ENCODE assay signal across 1 cellular context in genomic region chr3:194750409-194750808, GRCh38.
TF ChIP-seq lines count a peak whose summit lies in the region.

No MANE protein-coding gene starts in this region.

TF ChIP-seq in WTC11, 78 proteins besides CTCF, POLR2A, EP300 and RAD21 (continued from another document):
- TF ChIP-seq, protein P1, sequence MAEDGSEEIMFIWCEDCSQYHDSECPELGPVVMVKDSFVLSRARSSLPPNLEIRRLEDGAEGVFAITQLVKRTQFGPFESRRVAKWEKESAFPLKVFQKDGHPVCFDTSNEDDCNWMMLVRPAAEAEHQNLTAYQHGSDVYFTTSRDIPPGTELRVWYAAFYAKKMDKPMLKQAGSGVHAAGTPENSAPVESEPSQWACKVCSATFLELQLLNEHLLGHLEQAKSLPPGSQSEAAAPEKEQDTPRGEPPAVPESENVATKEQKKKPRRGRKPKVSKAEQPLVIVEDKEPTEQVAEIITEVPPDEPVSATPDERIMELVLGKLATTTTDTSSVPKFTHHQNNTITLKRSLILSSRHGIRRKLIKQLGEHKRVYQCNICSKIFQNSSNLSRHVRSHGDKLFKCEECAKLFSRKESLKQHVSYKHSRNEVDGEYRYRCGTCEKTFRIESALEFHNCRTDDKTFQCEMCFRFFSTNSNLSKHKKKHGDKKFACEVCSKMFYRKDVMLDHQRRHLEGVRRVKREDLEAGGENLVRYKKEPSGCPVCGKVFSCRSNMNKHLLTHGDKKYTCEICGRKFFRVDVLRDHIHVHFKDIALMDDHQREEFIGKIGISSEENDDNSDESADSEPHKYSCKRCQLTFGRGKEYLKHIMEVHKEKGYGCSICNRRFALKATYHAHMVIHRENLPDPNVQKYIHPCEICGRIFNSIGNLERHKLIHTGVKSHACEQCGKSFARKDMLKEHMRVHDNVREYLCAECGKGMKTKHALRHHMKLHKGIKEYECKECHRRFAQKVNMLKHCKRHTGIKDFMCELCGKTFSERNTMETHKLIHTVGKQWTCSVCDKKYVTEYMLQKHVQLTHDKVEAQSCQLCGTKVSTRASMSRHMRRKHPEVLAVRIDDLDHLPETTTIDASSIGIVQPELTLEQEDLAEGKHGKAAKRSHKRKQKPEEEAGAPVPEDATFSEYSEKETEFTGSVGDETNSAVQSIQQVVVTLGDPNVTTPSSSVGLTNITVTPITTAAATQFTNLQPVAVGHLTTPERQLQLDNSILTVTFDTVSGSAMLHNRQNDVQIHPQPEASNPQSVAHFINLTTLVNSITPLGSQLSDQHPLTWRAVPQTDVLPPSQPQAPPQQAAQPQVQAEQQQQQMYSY (CRISPR knock-in tag; IDR thresholded peaks at IDR 0.05) = peak; percentile 72
- no peak for TF ChIP-seq NFYB (CRISPR knock-in tag; conservative IDR thresholded peaks at IDR 0.05; ENCODE audit: low read depth)
- no peak for TF ChIP-seq GABPB1 (CRISPR knock-in tag; IDR thresholded peaks at IDR 0.05)
- TF ChIP-seq, protein P2, sequence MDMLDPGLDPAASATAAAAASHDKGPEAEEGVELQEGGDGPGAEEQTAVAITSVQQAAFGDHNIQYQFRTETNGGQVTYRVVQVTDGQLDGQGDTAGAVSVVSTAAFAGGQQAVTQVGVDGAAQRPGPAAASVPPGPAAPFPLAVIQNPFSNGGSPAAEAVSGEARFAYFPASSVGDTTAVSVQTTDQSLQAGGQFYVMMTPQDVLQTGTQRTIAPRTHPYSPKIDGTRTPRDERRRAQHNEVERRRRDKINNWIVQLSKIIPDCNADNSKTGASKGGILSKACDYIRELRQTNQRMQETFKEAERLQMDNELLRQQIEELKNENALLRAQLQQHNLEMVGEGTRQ (CRISPR knock-in tag; IDR thresholded peaks at IDR 0.05) = no peak
- TF ChIP-seq CDX4 (CRISPR knock-in tag; IDR thresholded peaks at IDR 0.05; ENCODE audit: borderline replicate concordance) = no peak
- TF ChIP-seq, protein P3, sequence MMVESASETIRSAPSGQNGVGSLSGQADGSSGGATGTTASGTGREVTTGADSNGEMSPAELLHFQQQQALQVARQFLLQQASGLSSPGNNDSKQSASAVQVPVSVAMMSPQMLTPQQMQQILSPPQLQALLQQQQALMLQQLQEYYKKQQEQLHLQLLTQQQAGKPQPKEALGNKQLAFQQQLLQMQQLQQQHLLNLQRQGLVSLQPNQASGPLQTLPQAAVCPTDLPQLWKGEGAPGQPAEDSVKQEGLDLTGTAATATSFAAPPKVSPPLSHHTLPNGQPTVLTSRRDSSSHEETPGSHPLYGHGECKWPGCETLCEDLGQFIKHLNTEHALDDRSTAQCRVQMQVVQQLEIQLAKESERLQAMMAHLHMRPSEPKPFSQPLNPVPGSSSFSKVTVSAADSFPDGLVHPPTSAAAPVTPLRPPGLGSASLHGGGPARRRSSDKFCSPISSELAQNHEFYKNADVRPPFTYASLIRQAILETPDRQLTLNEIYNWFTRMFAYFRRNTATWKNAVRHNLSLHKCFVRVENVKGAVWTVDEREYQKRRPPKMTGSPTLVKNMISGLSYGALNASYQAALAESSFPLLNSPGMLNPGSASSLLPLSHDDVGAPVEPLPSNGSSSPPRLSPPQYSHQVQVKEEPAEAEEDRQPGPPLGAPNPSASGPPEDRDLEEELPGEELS (CRISPR knock-in tag; IDR thresholded peaks at IDR 0.05) = 0 out of 2 replicates have a peak, but pooled peaks have one; percentile 23
- TF ChIP-seq SOX15 (CRISPR knock-in tag; IDR thresholded peaks at IDR 0.05) = no peak
- no peak for TF ChIP-seq USF1 (CRISPR knock-in tag; IDR thresholded peaks at IDR 0.05)
- TF ChIP-seq ZBTB21 (CRISPR knock-in tag; IDR thresholded peaks at IDR 0.05; ENCODE audit: borderline replicate concordance) = no peak
- no peak for TF ChIP-seq IRF1 (CRISPR knock-in tag; IDR thresholded peaks at IDR 0.05)
- no peak for TF ChIP-seq GTF2I (CRISPR knock-in tag; conservative IDR thresholded peaks at IDR 0.05)
- TF ChIP-seq ZBTB43 (CRISPR knock-in tag; IDR thresholded peaks at IDR 0.05) = no peak
- TF ChIP-seq TEAD1 (CRISPR knock-in tag; IDR thresholded peaks at IDR 0.05) = peak; percentile 32
- TF ChIP-seq ATF1 (CRISPR knock-in tag; IDR thresholded peaks at IDR 0.05) = no peak
